2 cellular contexts compared by ENCODE assay signal in the genomic region with DNA sequence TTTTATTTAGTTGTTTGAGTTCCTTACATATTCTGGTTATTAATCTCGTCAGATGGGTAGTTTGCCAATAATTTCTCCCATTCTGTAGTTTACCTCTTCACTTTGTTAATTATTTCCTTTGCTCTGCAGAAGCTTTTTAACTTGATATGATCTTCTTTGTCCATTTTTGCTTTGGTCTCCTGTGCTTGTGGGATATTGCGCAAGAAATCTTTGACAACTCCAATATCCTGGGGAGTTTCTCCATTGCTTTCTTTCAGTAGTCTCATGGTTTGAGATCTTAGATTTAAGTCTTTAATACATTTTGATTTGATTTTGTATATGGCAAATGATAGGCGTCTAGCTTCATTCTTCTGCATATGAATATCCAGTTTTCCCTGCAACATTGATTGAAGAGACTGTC.
A peak's percentile ranks its signal among the peaks of the same experiment; 100 is the strongest.
TF ChIP-seq lines count a peak whose summit lies in the region.

No MANE protein-coding gene starts in this region.

TF ChIP-seq in HepG2, 621 proteins besides CTCF, POLR2A, EP300 and RAD21:
- TF ChIP-seq ZNF124 (CRISPR knock-in tag; IDR thresholded peaks at IDR 0.05) (no peak), ZSCAN30 (CRISPR knock-in tag; IDR thresholded peaks at IDR 0.05) (no peak), ZNF768 (CRISPR knock-in tag; IDR thresholded peaks at IDR 0.05) (no peak), CEBPG (CRISPR knock-in tag; IDR thresholded peaks at IDR 0.05) (peak; percentile 56), CEBPB (IDR thresholded peaks at IDR 0.05; ENCODE audit: borderline replicate concordance, low read depth, low read length) (peak; percentile 94)

TF ChIP-seq in H1, 55 proteins besides CTCF, POLR2A, EP300 and RAD21:
- TF ChIP-seq CHD1 (IDR thresholded peaks at IDR 0.05; ENCODE audit: low read depth, low read length) = no peak
- TF ChIP-seq CEBPB (IDR thresholded peaks at IDR 0.05; ENCODE audit: low read depth, low read length) = peak; percentile 92
- TF ChIP-seq, protein P1, sequence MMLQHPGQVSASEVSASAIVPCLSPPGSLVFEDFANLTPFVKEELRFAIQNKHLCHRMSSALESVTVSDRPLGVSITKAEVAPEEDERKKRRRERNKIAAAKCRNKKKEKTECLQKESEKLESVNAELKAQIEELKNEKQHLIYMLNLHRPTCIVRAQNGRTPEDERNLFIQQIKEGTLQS (IDR thresholded peaks at IDR 0.05; ENCODE audit: insufficient read depth, low read depth, low read length) = no peak
TF ChIP-seq in H1: peak in this region for 1.
